In the genomic region with DNA sequence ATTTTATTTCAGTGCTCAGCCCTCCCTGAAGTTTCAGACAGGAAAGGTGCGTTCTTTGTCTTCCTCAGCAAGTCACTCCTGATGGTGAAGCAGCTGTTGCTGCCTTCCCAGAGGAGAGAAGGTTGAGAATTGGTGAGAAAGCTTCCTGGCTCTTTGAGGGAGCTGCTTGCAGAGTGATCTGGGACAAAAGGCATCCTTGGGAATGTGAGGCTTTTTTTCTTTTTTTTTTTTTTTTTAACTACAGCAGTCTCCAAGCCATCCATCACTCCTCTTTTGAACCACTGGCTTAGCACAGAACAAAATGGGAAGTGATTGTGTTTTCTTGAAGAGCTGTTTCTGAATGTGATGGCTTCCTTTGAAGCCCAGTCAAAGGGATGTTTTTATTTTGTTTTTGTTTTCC, we compare ENCODE assay signal across 10 cellular contexts.
DNase-seq lines count a peak whose midpoint lies in the region; ATAC-seq, FAIRE-seq and TF ChIP-seq lines count a peak whose summit lies in the region.
"Had no signal": no experiment of that assay in that cellular context is flagged by ENCODE, and none has a peak within 500 bp of the region (broad histone marks: within the 10 kb centered on the region; RNA-seq: fewer than 3 reads in every experiment).

No MANE protein-coding gene starts in this region.

- ATAC-seq in GM21447 (IDR thresholded peaks at IDR 0.05; ENCODE audit: unreplicated experiment): no peak
- ATAC-seq in GM19452 (IDR thresholded peaks at IDR 0.05; ENCODE audit: unreplicated experiment): no peak
- ATAC-seq in HG03520 (IDR thresholded peaks at IDR 0.05; ENCODE audit: unreplicated experiment): no peak
- no peak for ATAC-seq in GM21619 (IDR thresholded peaks at IDR 0.05; ENCODE audit: unreplicated experiment)

- H3K9ac ChIP-seq in endothelial cell of umbilical vein (replicated peaks; ENCODE audit: extremely low read depth, insufficient read depth, low read length) (peak overlapping the region; percentile 18), neural progenitor cell (no peak overlapping the region)

- H3K4me2 ChIP-seq in endothelial cell of umbilical vein (ENCODE audit: insufficient read depth, low read length): no peak overlapping the region
- H3K4me2 ChIP-seq in neural progenitor cell: peak overlapping the region; percentile 59

- CTCF ChIA-PET in endothelial cell of umbilical vein (lab: Charles Lee): interaction anchor here (0.8 to 2.2 kb wide), 9 partner anchors 26 to 500 kb away, joined by 3 to 10 read pairs (median 5); a partner anchor contains a TSS

- peaks cover 49% of the 10 kb centered on the region for H3F3A ChIP-seq in neural progenitor cell (ENCODE audit: low read depth)

- no peaks in the 10 kb centered on the region for H3K27me3 Mint-ChIP-seq in neural progenitor cell (ENCODE audit: insufficient read depth, low read depth)

- peak overlapping the region; percentile 91 for H3K27ac Mint-ChIP-seq in neural progenitor cell

- TF ChIP-seq CTCF in AG09319 (IDR thresholded peaks at IDR 0.05; ENCODE audit: low read depth, low read length) (no peak), endothelial cell of umbilical vein (IDR thresholded peaks at IDR 0.05; ENCODE audit: extremely low read depth in 1 of 2, insufficient read depth in 1 of 2, low read depth in 1 of 2, low read length in 2 of 2) (no peak), neural progenitor cell (IDR thresholded peaks at IDR 0.05) (no peak)

- H3K27me3 ChIP-seq in endothelial cell of umbilical vein (ENCODE audit: control insufficient read depth in 2 of 2, insufficient read depth in 2 of 2, low read length in 2 of 2) (no peaks in the 10 kb centered on the region), neural progenitor cell (no peaks in the 10 kb centered on the region)

- no peak overlapping the region for H3K4me3 ChIP-seq in endothelial cell of umbilical vein (replicated peaks in 1 of 3; ENCODE audit: insufficient read depth in 1 of 3, low read depth in 1 of 3, low read length in 3 of 3)
- H3K4me3 ChIP-seq in neural progenitor cell: no peak overlapping the region

- POLR2A ChIA-PET in endothelial cell of umbilical vein (lab: Charles Lee): interaction anchor here (0.7 kb wide), 1 partner anchor 21 kb away, joined by 7 read pairs; no protein-coding TSS in a partner anchor

- BruUV-seq in endothelial cell of umbilical vein (replicated peaks; lab: Mats Ljungman, UMichigan): no TSS peak

- H3K4me1 ChIP-seq in endothelial cell of umbilical vein (ENCODE audit: control insufficient read depth, extremely low read depth, insufficient read depth, low read length) (peaks cover 32% of the 10 kb centered on the region), neural progenitor cell (peaks cover 62% of the 10 kb centered on the region)

- H3K36me3 Mint-ChIP-seq in neural progenitor cell: no peaks in the 10 kb centered on the region

- no peaks in the 10 kb centered on the region for H3K79me2 ChIP-seq in endothelial cell of umbilical vein (ENCODE audit: control insufficient read depth, insufficient read depth, low read length)
- H3K79me2 ChIP-seq in neural progenitor cell (ENCODE audit: low read depth): no peaks in the 10 kb centered on the region

- H3K4me3 Mint-ChIP-seq in neural progenitor cell: no peak overlapping the region

- no peaks in the 10 kb centered on the region for H4K20me1 ChIP-seq in endothelial cell of umbilical vein (replicated peaks; ENCODE audit: control insufficient read depth, extremely low read depth, insufficient read depth, low read length)
- no peaks in the 10 kb centered on the region for H4K20me1 ChIP-seq in neural progenitor cell (ENCODE audit: low read depth)

- peak; percentile 63 for FAIRE-seq in endothelial cell of umbilical vein (lab: Jason Lieb, UNC)

- peak; percentile 49 for DNase-seq in AG09319 (ENCODE audit: extremely low read depth, low read depth)
- peak; percentile 56 for DNase-seq in NCI-H2171 (lab: John Stamatoyannopoulos, UW)
- peak; percentile 79 for DNase-seq in endothelial cell of umbilical vein (ENCODE audit: low read depth, low spot score)
- DNase-seq in neural progenitor cell (ENCODE audit: low spot score): peak; percentile 84
- DNase-seq: stimulated activated CD4-positive, alpha-beta T cell treated with anti-CD3 and anti-CD28 coated beads, Interleukin-4, amount 100 ng/mL, for 4 hours; WERI-Rb-1 had no signal

- TF ChIP-seq POLR2A in endothelial cell of umbilical vein (IDR thresholded peaks at IDR 0.05; ENCODE audit: low read depth, low read length): no peak

- H3K9me3 Mint-ChIP-seq in neural progenitor cell: no peaks in the 10 kb centered on the region

- H3K27ac ChIP-seq in endothelial cell of umbilical vein (ENCODE audit: insufficient read depth, low read depth, low read length): peak overlapping the region; percentile 81
- H3K27ac ChIP-seq in neural progenitor cell: peak overlapping the region; percentile 97
- H3K27ac ChIP-seq: WERI-Rb-1 had no signal

- peak overlapping the region; percentile 28 for H2AFZ ChIP-seq in endothelial cell of umbilical vein (ENCODE audit: low read depth, low read length)
- no peak overlapping the region for H2AFZ ChIP-seq in neural progenitor cell (replicated peaks)

- H3K36me3 ChIP-seq in endothelial cell of umbilical vein (ENCODE audit: control insufficient read depth in 2 of 2, extremely low read depth in 1 of 2, insufficient read depth in 2 of 2, low read length in 2 of 2) (no peaks in the 10 kb centered on the region), neural progenitor cell (no peaks in the 10 kb centered on the region)
- H3K36me3 ChIP-seq: WERI-Rb-1 had no signal

- peaks cover 20% of the 10 kb centered on the region for H3K4me1 Mint-ChIP-seq in neural progenitor cell

- intact Hi-C loops in endothelial cell of umbilical vein (cut with micrococcal nuclease): loop anchor here (1.0 to 2.0 kb wide), 5 partner anchors 15 to 120 kb away; a partner anchor contains a TSS

- H3K9me3 ChIP-seq in endothelial cell of umbilical vein (replicated peaks; ENCODE audit: control insufficient read depth, insufficient read depth, low read length): no peaks in the 10 kb centered on the region
- no peaks in the 10 kb centered on the region for H3K9me3 ChIP-seq in neural progenitor cell (ENCODE audit: low read depth)

- dilution Hi-C loops in endothelial cell of umbilical vein (cut with MboI; ENCODE audit: extremely low pct_ligation_motif_present, low sequenced_read_pairs): no loop called here

- H3K9me1 ChIP-seq in endothelial cell of umbilical vein (replicated peaks; ENCODE audit: control insufficient read depth, extremely low read depth, insufficient read depth, low read length): no peaks in the 10 kb centered on the region

TF ChIP-seq in endothelial cell of umbilical vein, 7 proteins besides CTCF, POLR2A, EP300 and RAD21:
- TF ChIP-seq JUN (IDR thresholded peaks at IDR 0.05; ENCODE audit: borderline replicate concordance, insufficient read depth, insufficient read length, low read depth): no peak
- TF ChIP-seq, protein P1, sequence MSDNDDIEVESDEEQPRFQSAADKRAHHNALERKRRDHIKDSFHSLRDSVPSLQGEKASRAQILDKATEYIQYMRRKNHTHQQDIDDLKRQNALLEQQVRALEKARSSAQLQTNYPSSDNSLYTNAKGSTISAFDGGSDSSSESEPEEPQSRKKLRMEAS (IDR thresholded peaks at IDR 0.05; ENCODE audit: insufficient read depth, insufficient read length): no peak
- TF ChIP-seq EZH2 (IDR thresholded peaks at IDR 0.05; ENCODE audit: borderline replicate concordance, low read depth, low read length, severe bottlenecking): no peak
- TF ChIP-seq FOS (IDR thresholded peaks at IDR 0.05; ENCODE audit: borderline replicate concordance, insufficient read depth, low read length): no peak
- no peak for TF ChIP-seq GATA2 (IDR thresholded peaks at IDR 0.05; ENCODE audit: insufficient read depth, insufficient read length, low read depth, low read length)
- TF ChIP-seq POLR2AphosphoS5 (IDR thresholded peaks at IDR 0.05; ENCODE audit: insufficient read depth, low read depth, low read length): no peak
- TF ChIP-seq MYC (IDR thresholded peaks at IDR 0.05; ENCODE audit: low read depth, low read length): no peak
